Comparison of ENCODE assay signal across 10 cellular contexts in the genomic region with DNA sequence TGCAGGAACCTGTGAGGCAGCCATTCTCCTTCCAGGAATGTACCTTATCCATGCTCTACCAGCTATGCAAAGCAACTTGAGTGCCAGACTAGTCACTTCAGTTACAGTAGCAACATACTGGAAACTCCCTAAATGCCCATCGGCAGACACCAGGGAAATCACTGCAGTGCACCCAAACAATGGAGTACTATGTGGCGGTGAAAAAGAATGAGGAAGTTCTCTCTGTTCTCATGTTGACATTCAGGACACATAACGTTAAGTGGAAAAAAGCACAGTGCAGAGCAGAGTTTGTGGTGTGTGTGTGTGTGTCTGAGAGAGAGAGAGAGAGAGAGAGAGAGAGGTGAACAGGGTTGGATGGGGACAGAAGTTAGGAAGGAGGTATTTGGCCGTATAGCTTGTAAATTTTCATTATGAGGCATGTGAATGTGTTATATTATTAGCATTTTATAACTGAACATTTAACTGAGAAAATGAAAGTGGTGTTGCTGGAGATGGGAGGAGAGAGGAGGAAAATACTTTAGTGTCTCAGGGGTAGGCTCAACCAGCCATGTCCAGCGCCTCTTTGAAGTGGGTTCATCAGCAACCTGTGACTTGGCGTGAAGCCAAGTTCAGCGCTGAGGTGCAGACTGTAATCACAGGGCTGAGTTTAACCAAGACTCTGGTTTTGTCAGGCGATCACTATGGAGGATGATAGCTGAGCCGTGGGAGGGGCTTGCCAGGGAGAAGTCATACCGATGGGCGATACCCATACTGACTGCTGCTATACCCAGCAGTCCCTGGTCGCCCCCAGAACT. TPM values are rescaled to one million over a fixed set of nuclear protein-coding genes. Genes with fewer than 3 reads are reported as not detected.
DNase-seq lines count a peak whose midpoint lies in the region; ATAC-seq, FAIRE-seq and TF ChIP-seq lines count a peak whose summit lies in the region.
"Had no signal": no experiment of that assay in that cellular context is flagged by ENCODE, and none has a peak within 500 bp of the region (broad histone marks: within the 10 kb centered on the region; RNA-seq: fewer than 3 reads in every experiment).

No MANE protein-coding gene starts in this region.

- H3K9ac ChIP-seq in kidney (ENCODE audit: low read length in 2 of 2), result no peak overlapping the region

- H3K9me3 Mint-ChIP-seq in activated T-cell treated with anti-CD3 and anti-CD28 coated beads, Interleukin-2, amount 50 U/mL, for 24 hours, result no peaks in the 10 kb centered on the region

- no peaks in the 10 kb centered on the region for H3K27me3 ChIP-seq in A673 (replicated peaks; ENCODE audit: insufficient read depth, low read depth, low read length, poor library complexity)

- CTCF ChIA-PET in A673 (lab: Charles Lee), result no interaction called here

- POLR2A ChIA-PET in A673 (lab: Charles Lee; ENCODE audit: low non-redundant PET), result interaction anchor here (0.6 kb wide), 1 partner anchor 79 kb away, joined by 3 read pairs; no protein-coding TSS in a partner anchor

- TF ChIP-seq CTCF in kidney (IDR thresholded peaks at IDR 0.05; ENCODE audit: borderline replicate concordance, extremely low read depth, insufficient read depth) (no peak), A673 (conservative IDR thresholded peaks at IDR 0.05; ENCODE audit: low read depth, low read length) (no peak)

- no peak for FAIRE-seq in kidney (lab: Jason Lieb, UNC)

- H3K4me1 Mint-ChIP-seq in activated T-cell treated with anti-CD3 and anti-CD28 coated beads, Interleukin-2, amount 50 U/mL, for 24 hours (ENCODE audit: low read depth), result peaks cover 6% of the 10 kb centered on the region

- peaks cover 51% of the 10 kb centered on the region for H3K27me3 Mint-ChIP-seq in activated T-cell treated with anti-CD3 and anti-CD28 coated beads, Interleukin-2, amount 50 U/mL, for 24 hours

- no peaks in the 10 kb centered on the region for H3K4me1 ChIP-seq in kidney (ENCODE audit: control insufficient read depth in 1 of 2, insufficient read depth in 1 of 2, low read depth in 1 of 2, low read length in 2 of 2)
- no peaks in the 10 kb centered on the region for H3K4me1 ChIP-seq in A673 (ENCODE audit: insufficient read depth, low read length, poor library complexity, severe bottlenecking)

- ATAC-seq in GM18502 (IDR thresholded peaks at IDR 0.05; ENCODE audit: poor library complexity, unreplicated experiment) (peak; percentile 62), HG02623 (IDR thresholded peaks at IDR 0.05; ENCODE audit: unreplicated experiment) (peak; percentile 42)

- H3K36me3 Mint-ChIP-seq in activated T-cell treated with anti-CD3 and anti-CD28 coated beads, Interleukin-2, amount 50 U/mL, for 24 hours (ENCODE audit: low read depth), result no peaks in the 10 kb centered on the region

- intact Hi-C loops in kidney (cut with DNase I) (no loop called here), A673 (cut with micrococcal nuclease; ENCODE audit: unreplicated experiment) (no loop called here)

- H3K4me3 ChIP-seq in kidney (ENCODE audit: low read length in 2 of 2), result peak overlapping the region in 1 of 2 donors; percentile 38
- no peak overlapping the region for H3K4me3 ChIP-seq in A673 (ENCODE audit: low read depth, low read length, poor library complexity, severe bottlenecking)

- no peak overlapping the region for H3K27ac Mint-ChIP-seq in activated T-cell treated with anti-CD3 and anti-CD28 coated beads, Interleukin-2, amount 50 U/mL, for 24 hours

- H3K27ac ChIP-seq in kidney (ENCODE audit: low read depth in 2 of 2, low read length in 2 of 2) (no peak overlapping the region), A673 (ENCODE audit: low read depth, low read length, poor library complexity, severe bottlenecking) (no peak overlapping the region)

- H3K4me3 Mint-ChIP-seq in activated T-cell treated with anti-CD3 and anti-CD28 coated beads, Interleukin-2, amount 50 U/mL, for 24 hours, result no peak overlapping the region

- H3K36me3 ChIP-seq in kidney (ENCODE audit: control insufficient read depth in 1 of 2, insufficient read depth in 2 of 2, low read length in 2 of 2) (no peaks in the 10 kb centered on the region), A673 (ENCODE audit: insufficient read depth, low read length, poor library complexity, severe bottlenecking) (no peaks in the 10 kb centered on the region)

- DNase-seq in NCI-H2107 (lab: John Stamatoyannopoulos, UW) (peak; percentile 67), kidney (peak; percentile 81), A673 (ENCODE audit: low spot score) (no peak), T-helper 1 cell (no peak), retina (no peak)
- DNase-seq in activated T-cell treated with anti-CD3 and anti-CD28 coated beads, Interleukin-2, amount 50 U/mL, for 24 hours, result no peak

- H3K9me3 ChIP-seq in kidney (ENCODE audit: control insufficient read depth in 1 of 2, low read length in 2 of 2), result no peaks in the 10 kb centered on the region
- no peaks in the 10 kb centered on the region for H3K9me3 ChIP-seq in A673 (ENCODE audit: low read depth, low read length, poor library complexity, severe bottlenecking)

- no TSS peak for BruUV-seq in A673 (replicated peaks; lab: Mats Ljungman, UMichigan)

RNA-seq across cellular contexts. Expression of gene TNFAIP2, which starts 17.3 kb away (rescaled TPM):
- 301 TPM for total RNA-seq in kidney
- 42.9 TPM for polyA plus RNA-seq in kidney (ENCODE audit: insufficient read depth, low read depth, low replicate concordance)
- total RNA-seq in A673 (2021), result 5.5 and 7.0 TPM in 2 replicates

RNA-seq across cellular contexts. Expression of gene EXOC3L4, which starts 46.0 kb away (rescaled TPM):
- 11.6 TPM for total RNA-seq in kidney
- polyA plus RNA-seq in kidney (ENCODE audit: insufficient read depth, low read depth, low replicate concordance), result 15.6 TPM
- total RNA-seq in A673 (2021), result not detected in 2 replicates
- total RNA-seq: T-helper 1 cell treated with Interleukin-12 subunit alpha and Interleukin-12 subunit beta and Interleukin-4 antibody, amounts not matched to agents 30 ng/mL and 1 ng/mL, for 36 hours had no signal

RNA-seq across cellular contexts. Expression of gene LBHD2, which starts 56.5 kb away (rescaled TPM):
- total RNA-seq in kidney (not detected), A673 (2021) (0.99 and 2.3 TPM in 2 replicates)
- 0.82 TPM for polyA plus RNA-seq in kidney (ENCODE audit: insufficient read depth, low read depth, low replicate concordance)
- total RNA-seq: T-helper 1 cell treated with Interleukin-12 subunit alpha and Interleukin-12 subunit beta and Interleukin-4 antibody, amounts not matched to agents 30 ng/mL and 1 ng/mL, for 36 hours; urinary bladder had no signal
- polyA plus RNA-seq: urinary bladder had no signal

Comparison
In these comparisons a context has a peak if more than half of its experiments do, and no peak if none do; other contexts are left out.
1. DNase-seq: peak in NCI-H2107 (single experiment) and kidney (single experiment); none in A673 (single experiment), T-helper 1 cell (0 of 5), retina (single experiment) and activated T-cell treated with anti-CD3 and anti-CD28 coated beads, Interleukin-2, amount 50 U/mL, for 24 hours (single experiment).
2. RNA of gene TNFAIP2, which starts 17.3 kb away (total RNA-seq): 301 TPM in kidney (single experiment); 5.5 to 7.0 TPM in A673; every median in the first group is over 10 times any median in the second.
3. RNA of gene EXOC3L4, which starts 46.0 kb away (total RNA-seq): 11.6 TPM in kidney (single experiment); not detected in A673; every median in the first group is over 10 times any median in the second.